In genomic region chr7:123629281-123629680, GRCh38 we compare ENCODE assay signal across 11 cellular contexts. TPM values are rescaled to one million over a fixed set of nuclear protein-coding genes. Genes with fewer than 3 reads are reported as not detected.
"Had no signal": no experiment of that assay in that cellular context is flagged by ENCODE, and none has a peak within 500 bp of the region (broad histone marks: within the 10 kb centered on the region; RNA-seq: fewer than 3 reads in every experiment).

No MANE protein-coding gene starts in this region.

- H3K36me3 ChIP-seq: HAP-1 had no signal

- H3K27ac ChIP-seq: GM23248, HL-60 had no signal

- H3K9me3 ChIP-seq: HAP-1 had no signal

- H3K9ac ChIP-seq: GM23248 had no signal

- DNase-seq: GM23248, GOT3, H7, HFFc6 had no signal

- H3K4me3 ChIP-seq: GM23248, HAP-1 had no signal

- H2AFZ ChIP-seq: GM23248 had no signal

- ATAC-seq: HCT116, HepG2 had no signal

- H3K4me1 ChIP-seq: HAP-1 had no signal

- FAIRE-seq: HepG2 had no signal

RNA-seq across cellular contexts. Expression of gene LMOD2, which starts 26.4 kb away (rescaled TPM):
- total RNA-seq: GM23248, H4, H7, HepG2, HFFc6, HT1080 had no signal
- polyA plus RNA-seq: GM23248, HepG2, IgD-negative memory B cell had no signal

RNA-seq across cellular contexts. Expression of gene ASB15, which starts 27.7 kb away (rescaled TPM):
- total RNA-seq: GM23248, H4, H7, HepG2, HFFc6, HT1080 had no signal
- polyA plus RNA-seq: GM23248, HepG2, IgD-negative memory B cell had no signal
